Comparison of ENCODE assay signal across 1 cellular context in genomic region chr7:148898845-148899474, GRCh38.
TF ChIP-seq lines count a peak whose summit lies in the region.

No MANE protein-coding gene starts in this region.

TF ChIP-seq in HCT116, 20 proteins besides CTCF, POLR2A, EP300 and RAD21:
- TF ChIP-seq YY1 (IDR thresholded peaks at IDR 0.05; ENCODE audit: extremely low read depth, insufficient replicate concordance, low read depth, low read length) (no peak), ATF3 (IDR thresholded peaks at IDR 0.05) (no peak), MAX (IDR thresholded peaks at IDR 0.05) (no peak), SIN3A (IDR thresholded peaks at IDR 0.05; ENCODE audit: low read depth) (no peak), ELF1 (IDR thresholded peaks at IDR 0.05; ENCODE audit: borderline replicate concordance, low read depth) (no peak), ZBTB33 (IDR thresholded peaks at IDR 0.05; ENCODE audit: extremely low read depth, insufficient replicate concordance, low read length) (no peak), FOSL1 (IDR thresholded peaks at IDR 0.05; ENCODE audit: low read depth) (no peak), CBX3 (IDR thresholded peaks at IDR 0.05; ENCODE audit: low read depth) (no peak), ZNF274 (IDR thresholded peaks at IDR 0.05; ENCODE audit: low read depth, low read length) (no peak), SRF (IDR thresholded peaks at IDR 0.05; ENCODE audit: low read depth) (no peak), TCF7L2 (IDR thresholded peaks at IDR 0.05; ENCODE audit: borderline replicate concordance, extremely low read depth, insufficient read depth, insufficient read length) (no peak), EGR1 (IDR thresholded peaks at IDR 0.05; ENCODE audit: low read depth) (no peak), POLR2AphosphoS5 (IDR thresholded peaks at IDR 0.05; ENCODE audit: low read depth, low read length) (no peak)
